In the genomic region with DNA sequence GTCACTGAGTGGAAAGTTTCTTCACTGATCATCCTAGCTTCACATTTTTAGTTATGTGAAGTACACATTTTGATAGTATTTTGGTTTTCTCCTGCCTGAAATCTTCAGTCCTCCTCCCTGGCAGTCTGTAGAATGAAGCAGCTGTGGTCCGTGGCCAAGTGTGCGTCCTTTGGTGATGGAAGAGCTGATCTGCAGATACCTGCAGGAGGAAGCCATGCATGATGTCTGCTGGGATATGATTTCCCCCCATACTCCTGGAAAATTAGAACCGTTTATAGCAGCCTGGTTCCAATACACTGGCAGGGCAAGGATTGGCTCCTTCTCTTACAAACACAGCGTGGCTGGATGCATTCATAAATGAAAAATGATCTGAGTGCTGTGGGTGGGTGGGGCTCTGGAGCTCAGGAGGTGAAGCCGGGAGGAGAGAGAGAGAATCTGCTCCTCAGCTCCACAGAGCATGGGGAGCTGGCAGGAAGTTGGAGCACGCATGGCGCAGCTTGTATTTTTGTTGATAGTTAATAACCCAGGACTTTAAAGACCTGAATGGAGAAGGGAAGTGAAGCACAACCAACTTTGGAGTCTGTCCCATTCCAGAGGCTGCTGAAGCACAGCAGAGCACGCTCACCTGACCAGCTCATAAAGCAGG, we compare ENCODE assay signal across 12 cellular contexts.
DNase-seq lines count a peak whose midpoint lies in the region; ATAC-seq, FAIRE-seq and TF ChIP-seq lines count a peak whose summit lies in the region.
"Had no signal": no experiment of that assay in that cellular context is flagged by ENCODE, and none has a peak within 500 bp of the region (broad histone marks: within the 10 kb centered on the region; RNA-seq: fewer than 3 reads in every experiment).

No MANE protein-coding gene starts in this region.

- 41% methylated on average over 8 of the region's 8 CpGs for WGBS in right cardiac atrium
- WGBS in suprapubic skin: 13% methylated on average over 8 of the region's 8 CpGs

- H3K4me1 ChIP-seq in right cardiac atrium (ENCODE audit: control insufficient read depth, insufficient read depth, low read length) (no peaks in the 10 kb centered on the region), suprapubic skin (peaks cover 38% of the 10 kb centered on the region)

- DNase-seq in HTR-8/SVneo (ENCODE audit: insufficient read length, low spot score): peak; percentile 54
- peak in 1 of 3 donors; percentile 16 for DNase-seq in right cardiac atrium
- DNase-seq in suprapubic skin (ENCODE audit: low spot score in 2 of 2): peak in 1 of 2 donors; percentile 65
- no peak for DNase-seq in NCI-H1105 (lab: John Stamatoyannopoulos, UW)
- DNase-seq in NK-92 treated with Interleukin-12 subunit alpha and Interleukin-12 subunit beta, amount 100 ng/mL, for 24 hours (lab: John Stamatoyannopoulos, UW): no peak
- DNase-seq: activated CD4-positive, alpha-beta memory T cell treated with anti-CD3 and anti-CD28 coated beads, Interleukin-2, amount 10 ng/mL, durations not matched to agents 7 days and 5 days had no signal

- ATAC-seq in right cardiac atrium (peak; percentile 33 to 60), GM18907 (IDR thresholded peaks at IDR 0.05; ENCODE audit: unreplicated experiment) (no peak), HG03460 (IDR thresholded peaks at IDR 0.05; ENCODE audit: unreplicated experiment) (no peak)

- TF ChIP-seq EP300 in suprapubic skin (IDR thresholded peaks at IDR 0.05): no peak

- TF ChIP-seq POLR2A in suprapubic skin (IDR thresholded peaks at IDR 0.05): no peak

- no peak for TF ChIP-seq CTCF in VCaP (conservative IDR thresholded peaks at IDR 0.05)
- no peak for TF ChIP-seq CTCF in suprapubic skin (IDR thresholded peaks at IDR 0.05)

- H3K27me3 ChIP-seq in right cardiac atrium (ENCODE audit: control insufficient read depth, insufficient read depth) (no peaks in the 10 kb centered on the region), suprapubic skin (no peaks in the 10 kb centered on the region)

- intact Hi-C loops in right cardiac atrium (cut with DNase I): no loop called here

- H3K4me3 ChIP-seq in right cardiac atrium (ENCODE audit: low read length): no peak overlapping the region
- peak overlapping the region; percentile 37 for H3K4me3 ChIP-seq in suprapubic skin

- H3K27ac ChIP-seq in VCaP (peak overlapping the region; percentile 89), right cardiac atrium (ENCODE audit: low read length) (no peak overlapping the region), suprapubic skin (peak overlapping the region; percentile 82)

- no peak for FAIRE-seq in HTR-8/SVneo (lab: Jason Lieb, UNC)
- FAIRE-seq: D721Med, endothelial cell of umbilical vein, GM18507 had no signal

- no peaks in the 10 kb centered on the region for H3K9me3 ChIP-seq in right cardiac atrium (ENCODE audit: control insufficient read depth, low read length)
- no peaks in the 10 kb centered on the region for H3K9me3 ChIP-seq in suprapubic skin

- H3K36me3 ChIP-seq in suprapubic skin: no peaks in the 10 kb centered on the region

Comparison
In these comparisons a context has a peak if more than half of its experiments do, and no peak if none do; other contexts are left out.
1. ATAC-seq: peak in right cardiac atrium (2 of 2); none in GM18907 (single experiment) and HG03460 (single experiment).